Comparison of ENCODE assay signal across 11 cellular contexts in genomic region chr9:123335227-123335985, GRCh38. TPM values are rescaled to one million over a fixed set of nuclear protein-coding genes. Genes with fewer than 3 reads are reported as not detected.
A peak's percentile ranks its signal among the peaks of the same experiment; 100 is the strongest.
DNase-seq lines count a peak whose midpoint lies in the region; ATAC-seq and FAIRE-seq lines count a peak whose summit lies in the region.
"Had no signal": no experiment of that assay in that cellular context is flagged by ENCODE, and none has a peak within 500 bp of the region (broad histone marks: within the 10 kb centered on the region; RNA-seq: fewer than 3 reads in every experiment).

No MANE protein-coding gene starts in this region.

- H3K27ac ChIP-seq in GM23248 = peak overlapping the region; percentile 33; the same call in 1 of the 2 replicates
- no peak overlapping the region for H3K27ac ChIP-seq in small intestine (ENCODE audit: low read depth in 1 of 2, low read length in 1 of 2)

- H3K36me3 ChIP-seq in GM23248 (ENCODE audit: low read depth) (no peaks in the 10 kb centered on the region), small intestine (ENCODE audit: control insufficient read depth in 2 of 2, insufficient read depth in 2 of 2, low read length in 2 of 2) (no peaks in the 10 kb centered on the region)

- DNase-seq in GM23248 (peak; percentile 93), T1000 (lab: John Stamatoyannopoulos, UW) (peak; percentile 26), glomerular visceral epithelial cell (ENCODE audit: extremely low spot score) (peak; percentile 64), sciatic nerve (ENCODE audit: low spot score) (no peak), DMS153 treated with DMSO at 0.1 percent for 48 hours (lab: John Stamatoyannopoulos, UW; ENCODE audit: unreplicated experiment) (no peak), small intestine (no peak)
- DNase-seq in activated T-cell treated with anti-CD3 and anti-CD28 coated beads, Interleukin-2, amount 50 U/mL, for 24 hours = no peak
- DNase-seq: kidney, NCI-H526 had no signal

- 14 to 18% methylated on average over 9 of the region's 9 CpGs for WGBS in GM23248 (ENCODE audit: low coverage in 1 of 2, low lambda C conversion rate in 2 of 2, missing lambda C conversion rate in 2 of 2), 2 experiments
- 53 to 64% (median 62%) methylated on average over 9 of the region's 9 CpGs for WGBS in small intestine, 3 donors

- no peak overlapping the region for H3K4me3 Mint-ChIP-seq in activated T-cell treated with anti-CD3 and anti-CD28 coated beads, Interleukin-2, amount 50 U/mL, for 24 hours
- H3K4me3 Mint-ChIP-seq: activated T-helper 1 cell treated with anti-CD3 and anti-CD28 coated beads, Interleukin-12 subunit alpha, Interleukin-12 subunit beta, Interleukin-2, Interleukin-4 antibody, amounts not matched to agents 30 ng/mL and 10 ng/mL and 1 ng/mL, durations not matched to agents 14 hours and 24 hours and 36 hours had no signal

- no peaks in the 10 kb centered on the region for H3K9me3 ChIP-seq in GM23248 (ENCODE audit: low read depth)
- H3K9me3 ChIP-seq in small intestine (ENCODE audit: control insufficient read depth, low read depth) = no peaks in the 10 kb centered on the region

- H3K4me1 ChIP-seq in GM23248 (ENCODE audit: insufficient read depth) (peaks cover 19% of the 10 kb centered on the region), small intestine (ENCODE audit: control insufficient read depth in 2 of 2, insufficient read depth in 1 of 2, low read depth in 1 of 2, low read length in 1 of 2) (no peaks in the 10 kb centered on the region)

- H3K4me1 Mint-ChIP-seq in activated T-cell treated with anti-CD3 and anti-CD28 coated beads, Interleukin-2, amount 50 U/mL, for 24 hours (ENCODE audit: low read depth) = peaks cover 42% of the 10 kb centered on the region

- peak overlapping the region; percentile 45; the same call in 1 of the 2 replicates for H3K4me3 ChIP-seq in GM23248
- no peak overlapping the region for H3K4me3 ChIP-seq in small intestine (ENCODE audit: low read depth in 1 of 2, low read length in 2 of 2)

- no peak for FAIRE-seq in small intestine (lab: Jason Lieb, UNC)
- FAIRE-seq: kidney had no signal

- H3K27me3 Mint-ChIP-seq in activated T-cell treated with anti-CD3 and anti-CD28 coated beads, Interleukin-2, amount 50 U/mL, for 24 hours = no peaks in the 10 kb centered on the region

- no peaks in the 10 kb centered on the region for H3K36me3 Mint-ChIP-seq in activated T-cell treated with anti-CD3 and anti-CD28 coated beads, Interleukin-2, amount 50 U/mL, for 24 hours (ENCODE audit: low read depth)

- H4K20me1 ChIP-seq in GM23248 (ENCODE audit: insufficient read depth) = no peaks in the 10 kb centered on the region

- peak overlapping the region; percentile 57; the same call in 1 of the 2 replicates for H2AFZ ChIP-seq in GM23248

- peak overlapping the region; percentile 41; the same call in 1 of the 2 replicates for H3K9ac ChIP-seq in GM23248

- H3K9me2 ChIP-seq in GM23248 (ENCODE audit: insufficient read depth) = no peaks in the 10 kb centered on the region

- no peaks in the 10 kb centered on the region for H3K79me2 ChIP-seq in GM23248 (ENCODE audit: insufficient read depth)

- H3K27ac Mint-ChIP-seq in activated T-cell treated with anti-CD3 and anti-CD28 coated beads, Interleukin-2, amount 50 U/mL, for 24 hours = no peak overlapping the region
- H3K27ac Mint-ChIP-seq: activated T-helper 1 cell treated with anti-CD3 and anti-CD28 coated beads, Interleukin-12 subunit alpha, Interleukin-12 subunit beta, Interleukin-2, Interleukin-4 antibody, amounts not matched to agents 30 ng/mL and 10 ng/mL and 1 ng/mL, durations not matched to agents 14 hours and 24 hours and 36 hours had no signal

- ATAC-seq in sciatic nerve (peak; percentile 39), HG03378 (IDR thresholded peaks at IDR 0.05; ENCODE audit: unreplicated experiment) (no peak)

- H3K4me2 ChIP-seq in GM23248 (ENCODE audit: unreplicated experiment) = peak overlapping the region; percentile 56

- H3K9me3 Mint-ChIP-seq in activated T-cell treated with anti-CD3 and anti-CD28 coated beads, Interleukin-2, amount 50 U/mL, for 24 hours = no peaks in the 10 kb centered on the region
- H3K9me3 Mint-ChIP-seq: activated T-helper 1 cell treated with anti-CD3 and anti-CD28 coated beads, Interleukin-12 subunit alpha, Interleukin-12 subunit beta, Interleukin-2, Interleukin-4 antibody, amounts not matched to agents 30 ng/mL and 10 ng/mL and 1 ng/mL, durations not matched to agents 14 hours and 24 hours and 36 hours had no signal

- intact Hi-C loops in sciatic nerve (cut with DNase I) = no loop called here

- H3F3A ChIP-seq in GM23248 (ENCODE audit: insufficient read depth) = peaks cover 18% of the 10 kb centered on the region; the same call in 1 of the 2 replicates

- no peaks in the 10 kb centered on the region for H3K27me3 ChIP-seq in GM23248 (replicated peaks; ENCODE audit: insufficient read depth)
- H3K27me3 ChIP-seq in small intestine (ENCODE audit: control insufficient read depth in 2 of 2, insufficient read depth in 2 of 2, low read length in 2 of 2) = no peaks in the 10 kb centered on the region

- in situ Hi-C loops in GM23248 (cut with MboI) = no loop called here

RNA-seq across cellular contexts. Expression of gene CRB2, which starts 20.6 kb away (rescaled TPM):
- total RNA-seq in GM23248 (2014; rRNA removed; shearing (Covaris generic)) = not detected in 2 replicates
- polyA plus RNA-seq in GM23248 (2016; fragmentation: Nextera tagmentation; extraction: Ambion mirVana) (not detected in 2 replicates), small intestine (under 1 TPM in 1 of 3 donors, not detected in 2; 0.06 TPM)
- 0.58 TPM for total RNA-seq in sciatic nerve
- total RNA-seq: activated T-helper 1 cell treated with anti-CD3 and anti-CD28 coated beads, Interleukin-12 subunit alpha, Interleukin-12 subunit beta, Interleukin-2, Interleukin-4 antibody, amounts not matched to agents 30 ng/mL and 10 ng/mL and 1 ng/mL, durations not matched to agents 14 hours and 24 hours and 36 hours had no signal

Comparison
In these comparisons a context has a peak if more than half of its experiments do, and no peak if none do; other contexts are left out.
1. DNase-seq: peak in GM23248 (single experiment), T1000 (single experiment) and glomerular visceral epithelial cell (single experiment); none in sciatic nerve (single experiment), activated T-cell treated with anti-CD3 and anti-CD28 coated beads, Interleukin-2, amount 50 U/mL, for 24 hours (single experiment), DMS153 treated with DMSO at 0.1 percent for 48 hours (single experiment) and small intestine (single experiment).